22 cellular contexts compared by ENCODE assay signal in the genomic region with DNA sequence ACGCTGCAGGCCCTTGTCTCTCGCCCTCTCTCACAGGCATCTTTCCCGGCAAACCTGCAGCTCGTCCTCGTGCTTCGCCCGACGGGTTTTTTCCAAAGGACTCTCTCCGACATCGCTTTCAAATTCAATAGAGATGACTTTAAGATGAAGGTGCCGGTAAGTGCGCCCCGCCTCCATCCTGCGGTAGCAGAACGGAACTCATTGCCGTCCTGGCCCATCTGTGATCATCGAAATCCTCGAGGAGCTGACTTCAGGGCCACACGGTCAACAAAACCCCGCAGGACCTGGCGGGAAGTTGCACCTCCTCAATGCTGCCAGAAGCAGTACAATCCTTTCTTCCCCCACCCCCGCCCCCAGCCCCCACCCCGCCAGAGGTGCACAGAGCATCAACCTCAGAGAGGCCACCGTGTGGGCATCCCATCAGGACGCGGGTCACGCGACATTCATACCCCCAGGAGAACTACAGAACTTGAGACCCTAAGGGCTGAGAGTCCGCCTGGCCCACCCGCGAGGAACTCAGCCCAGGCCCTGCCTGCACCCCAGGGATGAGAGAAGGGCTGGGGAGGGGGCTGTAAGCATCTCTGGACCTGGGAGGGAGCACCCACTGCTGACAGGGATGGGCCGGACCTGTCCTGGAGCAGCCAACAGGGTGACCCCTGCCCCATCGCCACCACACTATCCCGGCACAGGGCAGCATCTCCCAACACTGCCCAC. TPM values are rescaled to one million over a fixed set of nuclear protein-coding genes. Genes with fewer than 3 reads are reported as not detected.
"Had no signal": no experiment of that assay in that cellular context is flagged by ENCODE, and none has a peak within 500 bp of the region (broad histone marks: within the 10 kb centered on the region; RNA-seq: fewer than 3 reads in every experiment).

No MANE protein-coding gene starts in this region.

- H3K4me3 ChIP-seq: esophagus muscularis mucosa, hepatocyte, lung, sigmoid colon had no signal

- H3K9me3 ChIP-seq: sigmoid colon, SK-N-SH had no signal

- H3K4me1 ChIP-seq: esophagus muscularis mucosa, sigmoid colon had no signal

- H3K4me3 Mint-ChIP-seq: activated CD4-positive, alpha-beta memory T cell treated with anti-CD3 and anti-CD28 coated beads for 36 hours; activated CD8-positive, alpha-beta memory T cell treated with anti-CD3 and anti-CD28 coated beads, Interleukin-2, amount 10 ng/mL, durations not matched to agents 7 days and 5 days; activated naive CD4-positive, alpha-beta T cell treated with anti-CD3 and anti-CD28 coated beads for 36 hours; activated naive CD8-positive, alpha-beta T cell treated with anti-CD3 and anti-CD28 coated beads, Interleukin-2, amount 50 U/mL, for 24 hours; mesothelial cell of epicardium had no signal

- H2AFZ ChIP-seq: hepatocyte had no signal

- H3K4me2 ChIP-seq: hepatocyte, SK-N-SH had no signal

- H3K27me3 ChIP-seq: hepatocyte had no signal

- DNase-seq: activated CD4-positive, alpha-beta memory T cell treated with anti-CD3 and anti-CD28 coated beads for 36 hours; activated CD4-positive, CD25-positive, alpha-beta regulatory T cell treated with anti-CD3 and anti-CD28 coated beads, Interleukin-2, amount 50 U/mL, for 72 hours; activated CD8-positive, alpha-beta memory T cell treated with anti-CD3 and anti-CD28 coated beads, Interleukin-2, amount 10 ng/mL, durations not matched to agents 7 days and 5 days; activated naive CD4-positive, alpha-beta T cell treated with anti-CD3 and anti-CD28 coated beads for 36 hours; activated naive CD8-positive, alpha-beta T cell treated with anti-CD3 and anti-CD28 coated beads, Interleukin-2, amount 50 U/mL, for 24 hours; activated T-cell treated with anti-CD3 and anti-CD28 coated beads, Interleukin-2, amount 50 U/mL, for 1 hour; SK-N-SH; stimulated activated CD4-positive, alpha-beta T cell treated with anti-CD3 and anti-CD28 coated beads, Interleukin-1b, Interleukin-23, amount 100 ng/mL, for 48 hours; T-helper 1 cell; T1000; trophoblast cell had no signal

- H3K27me3 Mint-ChIP-seq: activated CD4-positive, alpha-beta memory T cell treated with anti-CD3 and anti-CD28 coated beads for 36 hours; activated CD8-positive, alpha-beta memory T cell treated with anti-CD3 and anti-CD28 coated beads, Interleukin-2, amount 10 ng/mL, durations not matched to agents 7 days and 5 days; activated naive CD8-positive, alpha-beta T cell treated with anti-CD3 and anti-CD28 coated beads, Interleukin-2, amount 50 U/mL, for 24 hours had no signal

- H3K9ac ChIP-seq: SK-N-SH had no signal

- H3K27ac Mint-ChIP-seq: activated CD4-positive, alpha-beta memory T cell treated with anti-CD3 and anti-CD28 coated beads for 36 hours; activated CD8-positive, alpha-beta memory T cell treated with anti-CD3 and anti-CD28 coated beads, Interleukin-2, amount 10 ng/mL, durations not matched to agents 7 days and 5 days; activated naive CD4-positive, alpha-beta T cell treated with anti-CD3 and anti-CD28 coated beads for 36 hours; activated naive CD8-positive, alpha-beta T cell treated with anti-CD3 and anti-CD28 coated beads, Interleukin-2, amount 50 U/mL, for 24 hours; activated T-helper 2 cell treated with anti-CD3 and anti-CD28 coated beads, Interferon-gamma antibody, Interleukin-2, Interleukin-4, amounts not matched to agents 10 μg/mL and 5 μg/mL and 100 μg/mL, durations not matched to agents 14 hours and 24 hours and 36 hours; mesothelial cell of epicardium had no signal

- H3K9me3 Mint-ChIP-seq: activated CD4-positive, alpha-beta memory T cell treated with anti-CD3 and anti-CD28 coated beads for 36 hours; activated naive CD4-positive, alpha-beta T cell treated with anti-CD3 and anti-CD28 coated beads for 36 hours; activated naive CD8-positive, alpha-beta T cell treated with anti-CD3 and anti-CD28 coated beads, Interleukin-2, amount 50 U/mL, for 24 hours; activated T-helper 2 cell treated with anti-CD3 and anti-CD28 coated beads, Interferon-gamma antibody, Interleukin-2, Interleukin-4, amounts not matched to agents 10 μg/mL and 5 μg/mL and 100 μg/mL, durations not matched to agents 14 hours and 24 hours and 36 hours; mesothelial cell of epicardium had no signal

- H3K36me3 Mint-ChIP-seq: activated CD4-positive, alpha-beta memory T cell treated with anti-CD3 and anti-CD28 coated beads for 36 hours; activated CD8-positive, alpha-beta memory T cell treated with anti-CD3 and anti-CD28 coated beads, Interleukin-2, amount 10 ng/mL, durations not matched to agents 7 days and 5 days had no signal

- ATAC-seq: activated CD8-positive, alpha-beta memory T cell treated with anti-CD3 and anti-CD28 coated beads, Interleukin-2, amount 10 ng/mL, durations not matched to agents 7 days and 5 days; activated naive CD8-positive, alpha-beta T cell treated with anti-CD3 and anti-CD28 coated beads, Interleukin-2, amount 50 U/mL, for 24 hours had no signal

- H3K9me2 ChIP-seq: SK-N-SH had no signal

- H3K27ac ChIP-seq: esophagus muscularis mucosa, hepatocyte, sigmoid colon had no signal

- H3K4me1 Mint-ChIP-seq: activated CD8-positive, alpha-beta memory T cell treated with anti-CD3 and anti-CD28 coated beads, Interleukin-2, amount 10 ng/mL, durations not matched to agents 7 days and 5 days; activated naive CD8-positive, alpha-beta T cell treated with anti-CD3 and anti-CD28 coated beads, Interleukin-2, amount 50 U/mL, for 24 hours had no signal

- H3K79me2 ChIP-seq: hepatocyte had no signal

- H3K36me3 ChIP-seq: sigmoid colon had no signal

RNA-seq across cellular contexts. Expression of gene F7, which starts 44.9 kb away (rescaled TPM):
- total RNA-seq: activated CD8-positive, alpha-beta memory T cell treated with anti-CD3 and anti-CD28 coated beads, Interleukin-2, amount 10 ng/mL, durations not matched to agents 7 days and 5 days; activated T-helper 2 cell treated with anti-CD3 and anti-CD28 coated beads, Interferon-gamma antibody, Interleukin-2, Interleukin-4, amounts not matched to agents 10 μg/mL and 5 μg/mL and 100 μg/mL, durations not matched to agents 14 hours and 24 hours and 36 hours; astrocyte; bronchial epithelial cell; myocyte; pulmonary artery endothelial cell; sigmoid colon had no signal
- polyA plus RNA-seq: keratinocyte, SK-N-SH had no signal
